13 cellular contexts compared by ENCODE assay signal in the genomic region with DNA sequence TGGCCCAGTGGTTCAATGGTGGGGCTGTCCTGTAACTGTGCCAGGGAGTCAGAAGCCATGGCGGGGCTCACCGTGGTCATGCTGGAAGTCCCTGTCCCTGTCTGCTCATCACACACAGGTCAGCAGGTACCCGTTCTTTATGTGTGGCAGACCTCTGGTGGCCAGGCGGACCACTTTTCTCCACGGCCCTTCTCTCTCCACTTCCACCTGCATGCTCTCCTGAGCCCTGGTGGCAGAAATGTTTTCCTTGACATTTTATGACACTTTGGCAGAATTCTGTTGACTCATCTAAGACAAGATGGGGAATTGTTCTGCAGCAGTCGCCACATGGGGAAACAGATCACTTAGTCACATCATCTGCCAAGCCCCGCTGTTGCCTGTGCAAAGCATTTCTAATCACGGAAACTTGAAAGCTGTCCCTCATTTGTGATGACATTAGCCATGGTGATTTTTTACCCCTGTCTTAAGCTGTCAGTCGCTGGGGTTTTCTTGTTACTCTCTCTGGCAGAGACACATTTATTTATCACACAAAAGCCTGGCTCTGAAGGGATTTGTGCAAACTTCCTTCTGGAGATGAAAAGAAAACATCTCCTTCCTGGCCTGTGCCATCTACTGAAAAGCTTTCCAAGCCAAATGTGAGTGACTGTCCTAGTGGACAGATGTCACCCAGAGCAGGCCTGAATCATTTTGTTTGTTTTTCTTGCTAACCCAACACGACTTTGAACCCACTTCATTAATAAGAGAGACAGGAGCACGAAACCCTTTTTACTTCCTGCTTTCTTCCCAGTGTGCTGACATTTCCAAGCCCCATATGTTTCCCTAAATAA. TPM values are rescaled to one million over a fixed set of nuclear protein-coding genes. Genes with fewer than 3 reads are reported as not detected.
A peak's percentile ranks its signal among the peaks of the same experiment; 100 is the strongest.
DNase-seq lines count a peak whose midpoint lies in the region; TF ChIP-seq lines count a peak whose summit lies in the region.
"Had no signal": no experiment of that assay in that cellular context is flagged by ENCODE, and none has a peak within 500 bp of the region (broad histone marks: within the 10 kb centered on the region; RNA-seq: fewer than 3 reads in every experiment).

No MANE protein-coding gene starts in this region.

- peak overlapping the region; percentile 18 for H3K27ac Mint-ChIP-seq in T-helper 1 cell treated with Interleukin-12 subunit alpha and Interleukin-12 subunit beta and Interleukin-4 antibody, amounts not matched to agents 30 μg/mL and 1 μg/mL, for 36 hours
- H3K27ac Mint-ChIP-seq in activated CD4-positive, alpha-beta T cell treated with anti-CD3 and anti-CD28 coated beads, Interleukin-2, amount 10 ng/mL, durations not matched to agents 7 days and 5 days, result no peak overlapping the region

- no peak overlapping the region for H2AFZ ChIP-seq in osteoblast (ENCODE audit: low read length)

- peaks cover 25% of the 10 kb centered on the region for H3K9me3 Mint-ChIP-seq in T-helper 1 cell treated with Interleukin-12 subunit alpha and Interleukin-12 subunit beta and Interleukin-4 antibody, amounts not matched to agents 30 μg/mL and 1 μg/mL, for 36 hours
- peaks cover 25% of the 10 kb centered on the region for H3K9me3 Mint-ChIP-seq in activated CD4-positive, alpha-beta T cell treated with anti-CD3 and anti-CD28 coated beads, Interleukin-2, amount 10 ng/mL, durations not matched to agents 7 days and 5 days

- DNase-seq in T-helper 1 cell (no peak), RPMI7951 (ENCODE audit: low read depth) (peak; percentile 15), kidney tubule cell (ENCODE audit: low spot score) (peak; percentile 13), osteoblast (ENCODE audit: insufficient read length, low spot score, missing footprints) (no peak), NCI-H2196 (lab: John Stamatoyannopoulos, UW; ENCODE audit: unreplicated experiment) (no peak)
- no peak for DNase-seq in activated CD4-positive, alpha-beta T cell treated with anti-CD3 and anti-CD28 coated beads, Interleukin-2, amount 10 ng/mL, durations not matched to agents 7 days and 5 days
- DNase-seq in activated CD8-positive, alpha-beta memory T cell treated with anti-CD3 and anti-CD28 coated beads for 24 hours, result no peak
- DNase-seq: activated CD8-positive, alpha-beta memory T cell treated with anti-CD3 and anti-CD28 coated beads, Interleukin-2, amount 50 U/mL, for 48 hours; brain microvascular endothelial cell; left ventricle myocardium inferior; NCI-H2171; right cardiac atrium had no signal

- peaks cover 5% of the 10 kb centered on the region for H3K36me3 Mint-ChIP-seq in T-helper 1 cell treated with Interleukin-12 subunit alpha and Interleukin-12 subunit beta and Interleukin-4 antibody, amounts not matched to agents 30 μg/mL and 1 μg/mL, for 36 hours (ENCODE audit: low read depth)
- peaks cover 8% of the 10 kb centered on the region for H3K36me3 Mint-ChIP-seq in activated CD4-positive, alpha-beta T cell treated with anti-CD3 and anti-CD28 coated beads, Interleukin-2, amount 10 ng/mL, durations not matched to agents 7 days and 5 days (ENCODE audit: low read depth)

- CTCF ChIA-PET in activated CD4-positive, alpha-beta T cell treated with anti-CD3 and anti-CD28 coated beads, Interleukin-2, amount 10 ng/mL, durations not matched to agents 7 days and 5 days (lab: Charles Lee), result interaction anchor here (0.8 to 1.0 kb wide), 2 partner anchors 14 to 20 kb away, joined by 3 read pairs; no protein-coding TSS in a partner anchor

- no peaks in the 10 kb centered on the region for H3K9me3 ChIP-seq in osteoblast (ENCODE audit: low read depth, low read length)

- no peak for TF ChIP-seq CTCF in osteoblast (IDR thresholded peaks at IDR 0.05; ENCODE audit: extremely low read depth, low read depth, low read length)

- H4K20me1 ChIP-seq in osteoblast (ENCODE audit: insufficient read depth, low read length), result no peaks in the 10 kb centered on the region

- H3K4me1 Mint-ChIP-seq in T-helper 1 cell treated with Interleukin-12 subunit alpha and Interleukin-12 subunit beta and Interleukin-4 antibody, amounts not matched to agents 30 μg/mL and 1 μg/mL, for 36 hours (ENCODE audit: low read depth), result peaks cover 7% of the 10 kb centered on the region
- H3K4me1 Mint-ChIP-seq in activated CD4-positive, alpha-beta T cell treated with anti-CD3 and anti-CD28 coated beads, Interleukin-2, amount 10 ng/mL, durations not matched to agents 7 days and 5 days, result peaks cover 14% of the 10 kb centered on the region

- H3K4me3 Mint-ChIP-seq in T-helper 1 cell treated with Interleukin-12 subunit alpha and Interleukin-12 subunit beta and Interleukin-4 antibody, amounts not matched to agents 30 μg/mL and 1 μg/mL, for 36 hours, result no peak overlapping the region
- H3K4me3 Mint-ChIP-seq in activated CD4-positive, alpha-beta T cell treated with anti-CD3 and anti-CD28 coated beads, Interleukin-2, amount 10 ng/mL, durations not matched to agents 7 days and 5 days, result no peak overlapping the region

- no peak overlapping the region for H3K4me2 ChIP-seq in osteoblast (ENCODE audit: insufficient read depth, low read length)

- POLR2A ChIA-PET in activated CD4-positive, alpha-beta T cell treated with anti-CD3 and anti-CD28 coated beads, Interleukin-2, amount 10 ng/mL, durations not matched to agents 7 days and 5 days (lab: Charles Lee), result no interaction called here

- H3K27me3 ChIP-seq in osteoblast (ENCODE audit: insufficient read depth, low read length), result no peaks in the 10 kb centered on the region
- H3K27me3 ChIP-seq: brain microvascular endothelial cell had no signal

- no peaks in the 10 kb centered on the region for H3K79me2 ChIP-seq in osteoblast (ENCODE audit: insufficient read depth, low read length)

- no peak overlapping the region for H3K27ac ChIP-seq in osteoblast (ENCODE audit: low read depth, low read length)
- H3K27ac ChIP-seq: brain microvascular endothelial cell, left ventricle myocardium inferior had no signal

- no peaks in the 10 kb centered on the region for H3K27me3 Mint-ChIP-seq in T-helper 1 cell treated with Interleukin-12 subunit alpha and Interleukin-12 subunit beta and Interleukin-4 antibody, amounts not matched to agents 30 μg/mL and 1 μg/mL, for 36 hours (ENCODE audit: low read depth)
- H3K27me3 Mint-ChIP-seq in activated CD4-positive, alpha-beta T cell treated with anti-CD3 and anti-CD28 coated beads, Interleukin-2, amount 10 ng/mL, durations not matched to agents 7 days and 5 days, result no peaks in the 10 kb centered on the region

- H3K4me1 ChIP-seq in osteoblast (ENCODE audit: insufficient read depth, low read length), result no peaks in the 10 kb centered on the region

- no peak overlapping the region for H3K4me3 ChIP-seq in osteoblast (ENCODE audit: insufficient read depth, low read length)
- H3K4me3 ChIP-seq: left ventricle myocardium inferior had no signal

- no peaks in the 10 kb centered on the region for H3K36me3 ChIP-seq in osteoblast (ENCODE audit: insufficient read depth, low read length)
- H3K36me3 ChIP-seq: brain microvascular endothelial cell, left ventricle myocardium inferior had no signal

RNA-seq across cellular contexts. Expression of gene STIM2, which starts 38.8 kb away (rescaled TPM):
- 12.0 and 22.5 TPM in 2 replicates for total RNA-seq in RPMI7951 (2014; rRNA removed; shearing (Covaris generic))
- 14.8 and 15.3 TPM in 2 replicates for total RNA-seq in osteoblast
- total RNA-seq in activated CD4-positive, alpha-beta T cell treated with anti-CD3 and anti-CD28 coated beads, Interleukin-2, amount 10 ng/mL, durations not matched to agents 7 days and 5 days, result 10 to 100 TPM; 56.2 to 61.0 TPM

Comparison
In these comparisons a context has a peak if more than half of its experiments do, and no peak if none do; other contexts are left out.
1. DNase-seq: peak in RPMI7951 (single experiment) and kidney tubule cell (single experiment); none in T-helper 1 cell (0 of 5), osteoblast (single experiment), activated CD4-positive, alpha-beta T cell treated with anti-CD3 and anti-CD28 coated beads, Interleukin-2, amount 10 ng/mL, durations not matched to agents 7 days and 5 days (single experiment), NCI-H2196 (single experiment) and activated CD8-positive, alpha-beta memory T cell treated with anti-CD3 and anti-CD28 coated beads for 24 hours (single experiment).